Comparison of ENCODE assay signal across 10 cellular contexts in the genomic region with DNA sequence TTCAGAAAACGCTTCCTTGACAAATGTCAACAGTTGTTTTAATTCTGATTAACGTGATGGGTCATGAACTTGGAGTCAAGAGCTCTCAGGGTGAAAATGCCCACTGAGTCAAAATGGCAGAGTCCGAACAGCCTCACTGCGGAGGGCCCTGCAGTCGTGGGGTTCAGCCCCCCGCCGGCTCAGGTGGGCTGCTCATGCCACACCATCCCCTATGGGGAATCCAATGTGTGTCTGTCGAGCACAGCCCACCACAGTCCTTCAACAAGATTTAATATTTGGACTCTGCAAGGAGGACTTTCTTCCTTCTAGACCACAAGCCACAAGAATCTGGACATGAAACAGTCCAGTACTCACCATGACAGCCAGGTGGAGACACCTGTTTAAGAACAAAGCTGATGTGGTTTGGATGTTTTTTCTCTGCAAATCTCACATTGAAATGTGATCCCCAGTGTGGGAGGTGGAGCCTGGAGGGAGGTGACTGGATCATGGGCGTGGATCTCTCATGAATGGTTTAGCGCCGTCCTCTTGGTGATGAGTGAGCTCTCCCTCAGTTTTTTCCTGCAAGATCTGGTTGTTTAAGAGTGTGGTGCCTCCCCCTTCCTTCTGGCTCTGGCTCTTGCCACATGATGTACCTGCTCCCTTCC.
A peak's percentile ranks its signal among the peaks of the same experiment; 100 is the strongest.
DNase-seq lines count a peak whose midpoint lies in the region; ATAC-seq, FAIRE-seq and TF ChIP-seq lines count a peak whose summit lies in the region.
"Had no signal": no experiment of that assay in that cellular context is flagged by ENCODE, and none has a peak within 500 bp of the region (broad histone marks: within the 10 kb centered on the region; RNA-seq: fewer than 3 reads in every experiment).

No MANE protein-coding gene starts in this region.

- no peak for TF ChIP-seq POLR2A in NB4 (IDR thresholded peaks at IDR 0.05; ENCODE audit: extremely low read depth, insufficient read length)
- no peak for TF ChIP-seq POLR2A in K562 (conservative IDR thresholded peaks at IDR 0.05)

- no peaks in the 10 kb centered on the region for H3K36me3 ChIP-seq in K562 (ENCODE audit: control insufficient read depth, insufficient read depth, low read length)
- H3K36me3 ChIP-seq: HAP-1 had no signal

- H3K4me1 Mint-ChIP-seq in activated T-helper 2 cell treated with anti-CD3 and anti-CD28 coated beads, Interferon-gamma antibody, Interleukin-2, Interleukin-4, amounts not matched to agents 10 μg/mL and 5 μg/mL and 100 μg/mL, durations not matched to agents 14 hours and 24 hours and 36 hours (ENCODE audit: low read depth): peaks cover 3% of the 10 kb centered on the region

- no peaks in the 10 kb centered on the region for H3K27me3 Mint-ChIP-seq in activated T-helper 2 cell treated with anti-CD3 and anti-CD28 coated beads, Interferon-gamma antibody, Interleukin-2, Interleukin-4, amounts not matched to agents 10 μg/mL and 5 μg/mL and 100 μg/mL, durations not matched to agents 14 hours and 24 hours and 36 hours (ENCODE audit: low read depth)

- intact Hi-C loops in K562 (cut with micrococcal nuclease): no loop called here
- intact Hi-C loops in activated T-helper 2 cell treated with anti-CD3 and anti-CD28 coated beads, Interferon-gamma antibody, Interleukin-2, Interleukin-4, amounts not matched to agents 10 μg/mL and 5 μg/mL and 100 μg/mL, durations not matched to agents 14 hours and 24 hours and 36 hours (cut with micrococcal nuclease): no loop called here

- in situ Hi-C loops in K562 (cut with MboI): no loop called here

- H3K9ac ChIP-seq in K562 (ENCODE audit: insufficient read depth in 1 of 2, low read depth in 2 of 2, low read length in 2 of 2): no peak overlapping the region

- DNase-seq in DMS79 (lab: John Stamatoyannopoulos, UW): peak; percentile 22
- DNase-seq in NB4 (ENCODE audit: low read depth): peak; percentile 20
- DNase-seq in K562 (ENCODE audit: extremely low read depth in 1 of 4, low spot score in 3 of 4): peak; percentile 18 to 51 (median 22)
- peak; percentile 36 for DNase-seq in mucosa of gallbladder (ENCODE audit: low spot score)
- DNase-seq in globus pallidus (ENCODE audit: low spot score): no peak
- DNase-seq in activated T-helper 2 cell treated with anti-CD3 and anti-CD28 coated beads, Interferon-gamma antibody, Interleukin-2, Interleukin-4, amounts not matched to agents 10 μg/mL and 5 μg/mL and 100 μg/mL, durations not matched to agents 14 hours and 24 hours and 36 hours (ENCODE audit: low spot score): no peak
- DNase-seq in GM20000 (ENCODE audit: low spot score): no peak
- DNase-seq: naive B cell had no signal

- no peaks in the 10 kb centered on the region; a peak in 1 of 5 replicates for H3K4me1 ChIP-seq in K562 (replicated peaks in 1 of 2; ENCODE audit: control insufficient read depth in 2 of 2, insufficient read depth in 2 of 2, low read length in 2 of 2)
- H3K4me1 ChIP-seq: HAP-1 had no signal

- H3K79me2 ChIP-seq in K562 (ENCODE audit: control insufficient read depth, insufficient read depth, low read length): no peaks in the 10 kb centered on the region

- H3K9me3 Mint-ChIP-seq in activated T-helper 2 cell treated with anti-CD3 and anti-CD28 coated beads, Interferon-gamma antibody, Interleukin-2, Interleukin-4, amounts not matched to agents 10 μg/mL and 5 μg/mL and 100 μg/mL, durations not matched to agents 14 hours and 24 hours and 36 hours: no peaks in the 10 kb centered on the region

- H3K27ac Mint-ChIP-seq in activated T-helper 2 cell treated with anti-CD3 and anti-CD28 coated beads, Interferon-gamma antibody, Interleukin-2, Interleukin-4, amounts not matched to agents 10 μg/mL and 5 μg/mL and 100 μg/mL, durations not matched to agents 14 hours and 24 hours and 36 hours: no peak overlapping the region
- H3K27ac Mint-ChIP-seq: naive B cell had no signal

- H3K27me3 ChIP-seq in K562 (ENCODE audit: control insufficient read depth in 2 of 2, insufficient read depth in 2 of 2, low read length in 2 of 2): peaks cover 0 to 64% of the 10 kb centered on the region in 2 experiments; a peak in 3 of 5 replicates

- H3K9me1 ChIP-seq in K562 (ENCODE audit: control insufficient read depth, insufficient read depth, low read length): no peaks in the 10 kb centered on the region

- no peak for FAIRE-seq in K562 (lab: Jason Lieb, UNC)

- WGBS in K562 (ENCODE audit: insufficient coverage, low coverage, missing lambda C conversion rate): 20% methylated on average over 11 of the region's 11 CpGs

- no peak for TF ChIP-seq EP300 in K562 (IDR thresholded peaks at IDR 0.05; ENCODE audit: low read length)

- H3K4me3 Mint-ChIP-seq in activated T-helper 2 cell treated with anti-CD3 and anti-CD28 coated beads, Interferon-gamma antibody, Interleukin-2, Interleukin-4, amounts not matched to agents 10 μg/mL and 5 μg/mL and 100 μg/mL, durations not matched to agents 14 hours and 24 hours and 36 hours (ENCODE audit: low read depth): no peak overlapping the region
- H3K4me3 Mint-ChIP-seq: naive B cell had no signal

- TF ChIP-seq CTCF in NB4 (IDR thresholded peaks at IDR 0.05; ENCODE audit: low read depth, low read length) (no peak), K562 (IDR thresholded peaks at IDR 0.05 in 2 of 3, conservative IDR thresholded peaks at IDR 0.05 in 1 of 3; ENCODE audit: insufficient read depth in 2 of 3, low read depth in 1 of 3, low read length in 3 of 3) (peak in 2 of 3 experiments; percentile 36 to 41; a peak in 3 of 6 replicates), GM20000 (IDR thresholded peaks at IDR 0.05; ENCODE audit: extremely low read depth, missing control alignments) (no peak)

- POLR2A ChIA-PET in K562 (lab: Yijun Ruan, JAX): interaction anchor here (0.7 kb wide), 1 partner anchor 88 kb away, joined by 3 read pairs; no protein-coding TSS in a partner anchor

- no peak overlapping the region for H2AFZ ChIP-seq in K562 (ENCODE audit: low read depth, low read length)

- H3K36me3 Mint-ChIP-seq in activated T-helper 2 cell treated with anti-CD3 and anti-CD28 coated beads, Interferon-gamma antibody, Interleukin-2, Interleukin-4, amounts not matched to agents 10 μg/mL and 5 μg/mL and 100 μg/mL, durations not matched to agents 14 hours and 24 hours and 36 hours (ENCODE audit: low read depth): no peaks in the 10 kb centered on the region
- H3K36me3 Mint-ChIP-seq: naive B cell had no signal

- no TSS peak for BruUV-seq in K562 (replicated peaks; lab: Mats Ljungman, UMichigan)

- TF ChIP-seq RAD21 in K562 (CRISPR knock-in tag; conservative IDR thresholded peaks at IDR 0.05 in 1 of 2, IDR thresholded peaks at IDR 0.05 in 1 of 2): peak in 1 of 2 experiments; percentile 32; a peak in 1 of 4 replicates

- no peak overlapping the region for H3K4me3 ChIP-seq in NB4 (ENCODE audit: low read depth, low read length)
- H3K4me3 ChIP-seq in K562: no peak overlapping the region
- H3K4me3 ChIP-seq: HAP-1 had no signal

- no peak overlapping the region for H3K27ac ChIP-seq in K562 (ENCODE audit: extremely low read depth, low read depth, low read length)

- CTCF ChIA-PET in K562 (lab: Yijun Ruan, JAX; ENCODE audit: low intra/inter-chr PET ratio): interaction anchor here (0.7 kb wide), 1 partner anchor 62 kb away, joined by 4 read pairs; no protein-coding TSS in a partner anchor

- H3K4me2 ChIP-seq in K562 (ENCODE audit: insufficient read depth, low read length): peak overlapping the region; percentile 17; the same call in 1 of the 2 replicates

- no peaks in the 10 kb centered on the region for H4K20me1 ChIP-seq in K562 (replicated peaks; ENCODE audit: control insufficient read depth, insufficient read depth, low read length)

- ATAC-seq in K562: peak; percentile 96
- no peak for ATAC-seq in HG02759 (IDR thresholded peaks at IDR 0.05; ENCODE audit: unreplicated experiment)

- no peaks in the 10 kb centered on the region for H3K9me3 ChIP-seq in K562 (replicated peaks; ENCODE audit: control insufficient read depth, insufficient read depth, low read depth, low read length)
- H3K9me3 ChIP-seq: HAP-1 had no signal

TF ChIP-seq in K562, 482 proteins besides CTCF, POLR2A, EP300 and RAD21:
- peak; percentile 69 for TF ChIP-seq MEIS2 (IDR thresholded peaks at IDR 0.05; ENCODE audit: partially characterized antibody)
- no peak for TF ChIP-seq HDAC6 (IDR thresholded peaks at IDR 0.05; ENCODE audit: low read depth, low read length)

Comparison
In these comparisons a context has a peak if more than half of its experiments do, and no peak if none do; other contexts are left out.
1. DNase-seq: peak in DMS79 (single experiment), NB4 (single experiment), K562 (4 of 4) and mucosa of gallbladder (single experiment); none in globus pallidus (single experiment), activated T-helper 2 cell treated with anti-CD3 and anti-CD28 coated beads, Interferon-gamma antibody, Interleukin-2, Interleukin-4, amounts not matched to agents 10 μg/mL and 5 μg/mL and 100 μg/mL, durations not matched to agents 14 hours and 24 hours and 36 hours (single experiment) and GM20000 (single experiment).
2. CTCF ChIP-seq: peak in K562 (2 of 3); none in NB4 (single experiment) and GM20000 (single experiment).